ENCODE assay signal across 16 cellular contexts in the genomic region with DNA sequence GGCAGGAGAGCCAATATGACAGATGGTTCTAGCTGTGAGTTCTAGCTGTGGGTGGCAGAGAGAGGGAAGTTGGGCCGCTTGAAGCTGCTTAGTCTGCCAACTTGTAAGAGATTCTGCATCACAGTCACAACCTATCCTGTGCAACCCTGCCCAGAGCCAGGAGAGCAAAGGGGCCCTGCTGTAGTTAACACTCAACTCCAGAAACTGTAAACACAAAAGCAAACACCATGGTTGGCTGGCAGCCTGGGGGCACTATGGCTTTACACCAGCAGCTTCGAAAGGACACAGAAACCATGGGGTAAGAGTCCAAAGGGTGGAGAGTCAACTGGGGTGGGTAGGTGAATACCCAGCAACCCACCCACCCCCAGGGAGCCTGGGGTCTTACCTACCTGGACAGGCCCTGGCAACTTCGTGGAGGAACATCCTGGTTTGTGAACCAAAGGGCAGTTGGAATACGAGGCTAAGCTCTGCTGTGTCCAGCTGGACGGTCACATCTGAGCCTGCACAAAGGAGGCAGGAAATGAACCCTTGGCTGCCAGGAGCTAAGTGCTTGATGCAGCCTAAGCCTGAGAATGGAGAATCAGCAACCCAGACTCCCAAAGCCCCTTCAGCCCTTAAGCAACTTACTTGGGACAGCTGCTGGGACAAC. TPM values are rescaled to one million over a fixed set of nuclear protein-coding genes. Genes with fewer than 3 reads are reported as not detected.
DNase-seq lines count a peak whose midpoint lies in the region; ATAC-seq and TF ChIP-seq lines count a peak whose summit lies in the region.
"Had no signal": no experiment of that assay in that cellular context is flagged by ENCODE, and none has a peak within 500 bp of the region (broad histone marks: within the 10 kb centered on the region; RNA-seq: fewer than 3 reads in every experiment).

No MANE protein-coding gene starts in this region.

- H3K4me1 ChIP-seq in DOHH2 (ENCODE audit: control insufficient read depth, low read length) (peaks cover 13% of the 10 kb centered on the region), osteoblast (ENCODE audit: insufficient read depth, low read length) (peaks cover 15% of the 10 kb centered on the region)

- H3K9me2 ChIP-seq in DOHH2 (replicated peaks; ENCODE audit: control insufficient read depth, low read length), result no peaks in the 10 kb centered on the region

- H4K20me1 ChIP-seq in DOHH2 (ENCODE audit: control insufficient read depth, insufficient read depth, low read depth, low read length) (no peaks in the 10 kb centered on the region), osteoblast (ENCODE audit: insufficient read depth, low read length) (no peaks in the 10 kb centered on the region)

- H3K27me3 ChIP-seq in DOHH2 (ENCODE audit: control insufficient read depth, low read length) (no peaks in the 10 kb centered on the region), osteoblast (ENCODE audit: insufficient read depth, low read length) (no peaks in the 10 kb centered on the region)
- H3K27me3 ChIP-seq: ascending aorta, gastroesophageal sphincter, sigmoid colon had no signal

- H3K4me3 Mint-ChIP-seq in WTC11, result no peak overlapping the region
- H3K4me3 Mint-ChIP-seq: activated T-helper 17 cell treated with anti-CD3 and anti-CD28 coated beads, Interleukin-2, amount 50 U/mL, for 72 hours; CD4-positive, alpha-beta T cell; effector memory CD8-positive, alpha-beta T cell; naive B cell had no signal

- 0 out of 2 replicates have a peak, but pooled peaks cover 2% of the 10 kb centered on the region for H3K36me3 Mint-ChIP-seq in WTC11

- H2AFZ ChIP-seq in osteoblast (ENCODE audit: low read length), result no peak overlapping the region

- no peaks in the 10 kb centered on the region for H3F3A ChIP-seq in DOHH2 (ENCODE audit: control insufficient read depth, insufficient read depth)

- TF ChIP-seq CTCF in DOHH2 (IDR thresholded peaks at IDR 0.05; ENCODE audit: low read depth, low read length, poor library complexity, severe bottlenecking) (no peak), WTC11 (IDR thresholded peaks at IDR 0.05) (no peak), osteoblast (IDR thresholded peaks at IDR 0.05; ENCODE audit: extremely low read depth, low read depth, low read length) (no peak)

- H3K9me3 Mint-ChIP-seq in WTC11, result no peaks in the 10 kb centered on the region
- H3K9me3 Mint-ChIP-seq: activated T-helper 17 cell treated with anti-CD3 and anti-CD28 coated beads, Interleukin-2, amount 50 U/mL, for 72 hours; CD4-positive, alpha-beta T cell; effector memory CD8-positive, alpha-beta T cell; naive B cell had no signal

- H3K36me3 ChIP-seq in DOHH2 (ENCODE audit: control insufficient read depth, low read length) (peaks cover 7% of the 10 kb centered on the region), osteoblast (ENCODE audit: insufficient read depth, low read length) (peaks cover 32% of the 10 kb centered on the region)

- H3K9me3 ChIP-seq in DOHH2 (ENCODE audit: control insufficient read depth, insufficient read depth, low read length) (no peaks in the 10 kb centered on the region), osteoblast (ENCODE audit: low read depth, low read length) (no peaks in the 10 kb centered on the region)
- H3K9me3 ChIP-seq: ascending aorta, gastroesophageal sphincter, sigmoid colon had no signal

- H3K4me2 ChIP-seq in DOHH2 (ENCODE audit: low read length) (peak overlapping the region; percentile 26), osteoblast (ENCODE audit: insufficient read depth, low read length) (no peak overlapping the region)

- POLR2A ChIA-PET in WTC11 (lab: Charles Lee), result no interaction called here

- ATAC-seq in WTC11 (no peak), HG03432 (IDR thresholded peaks at IDR 0.05; ENCODE audit: unreplicated experiment) (no peak), HG02885 (IDR thresholded peaks at IDR 0.05; ENCODE audit: poor library complexity, unreplicated experiment) (no peak), HG03342 (IDR thresholded peaks at IDR 0.05; ENCODE audit: unreplicated experiment) (no peak)
- ATAC-seq: activated T-helper 17 cell treated with anti-CD3 and anti-CD28 coated beads, Interleukin-2, amount 50 U/mL, for 72 hours; effector memory CD8-positive, alpha-beta T cell; gastroesophageal sphincter had no signal

- H3K27ac ChIP-seq in DOHH2 (ENCODE audit: low read depth, low read length), result no peak overlapping the region
- H3K27ac ChIP-seq in osteoblast (ENCODE audit: low read depth, low read length), result no peak overlapping the region
- H3K27ac ChIP-seq: ascending aorta, gastroesophageal sphincter, sigmoid colon had no signal

- H3K4me3 ChIP-seq in DOHH2 (ENCODE audit: low read length) (no peak overlapping the region), osteoblast (ENCODE audit: insufficient read depth, low read length) (no peak overlapping the region)
- H3K4me3 ChIP-seq: ascending aorta, gastroesophageal sphincter, sigmoid colon had no signal

- H3K27me3 Mint-ChIP-seq in WTC11 (ENCODE audit: low read depth), result no peaks in the 10 kb centered on the region
- H3K27me3 Mint-ChIP-seq: activated T-helper 17 cell treated with anti-CD3 and anti-CD28 coated beads, Interleukin-2, amount 50 U/mL, for 72 hours; CD4-positive, alpha-beta T cell; effector memory CD8-positive, alpha-beta T cell; naive B cell had no signal

- H3K4me1 Mint-ChIP-seq in WTC11, result no peaks in the 10 kb centered on the region
- H3K4me1 Mint-ChIP-seq: activated T-helper 17 cell treated with anti-CD3 and anti-CD28 coated beads, Interleukin-2, amount 50 U/mL, for 72 hours had no signal

- H3K27ac Mint-ChIP-seq in WTC11, result peak overlapping the region; percentile 49; the same call in 1 of the 2 replicates
- H3K27ac Mint-ChIP-seq: activated T-helper 17 cell treated with anti-CD3 and anti-CD28 coated beads, Interleukin-2, amount 50 U/mL, for 72 hours; CD4-positive, alpha-beta T cell; effector memory CD8-positive, alpha-beta T cell; naive B cell had no signal

- CTCF ChIA-PET in WTC11 (lab: Charles Lee), result interaction anchor here (0.6 to 1.5 kb wide), 4 partner anchors 9 to 132 kb away, joined by 3 to 6 read pairs (median 3); a partner anchor contains a TSS

- no peaks in the 10 kb centered on the region for H3K79me2 ChIP-seq in DOHH2 (ENCODE audit: control insufficient read depth, low read length)
- H3K79me2 ChIP-seq in osteoblast (ENCODE audit: insufficient read depth, low read length), result peaks cover 7% of the 10 kb centered on the region

- DNase-seq in NCI-H2081 treated with DMSO at 0.1 percent for 48 hours (lab: John Stamatoyannopoulos, UW), result peak; percentile 78
- DNase-seq in WTC11 (ENCODE audit: low spot score), result no peak
- peak; percentile 68 for DNase-seq in osteoblast (ENCODE audit: insufficient read length, low spot score, missing footprints)
- no peak for DNase-seq in COLO829 (ENCODE audit: low spot score)
- DNase-seq: CD4-positive, alpha-beta T cell; effector memory CD8-positive, alpha-beta T cell; naive B cell; NCI-H1105 treated with DMSO at 0.1 percent for 48 hours; sigmoid colon had no signal

TF ChIP-seq in WTC11, 78 proteins besides CTCF, POLR2A, EP300 and RAD21 (continues in another document):
- TF ChIP-seq, protein P1, sequence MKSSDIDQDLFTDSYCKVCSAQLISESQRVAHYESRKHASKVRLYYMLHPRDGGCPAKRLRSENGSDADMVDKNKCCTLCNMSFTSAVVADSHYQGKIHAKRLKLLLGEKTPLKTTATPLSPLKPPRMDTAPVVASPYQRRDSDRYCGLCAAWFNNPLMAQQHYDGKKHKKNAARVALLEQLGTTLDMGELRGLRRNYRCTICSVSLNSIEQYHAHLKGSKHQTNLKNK (CRISPR knock-in tag; IDR thresholded peaks at IDR 0.05), result no peak
- TF ChIP-seq, protein P2, sequence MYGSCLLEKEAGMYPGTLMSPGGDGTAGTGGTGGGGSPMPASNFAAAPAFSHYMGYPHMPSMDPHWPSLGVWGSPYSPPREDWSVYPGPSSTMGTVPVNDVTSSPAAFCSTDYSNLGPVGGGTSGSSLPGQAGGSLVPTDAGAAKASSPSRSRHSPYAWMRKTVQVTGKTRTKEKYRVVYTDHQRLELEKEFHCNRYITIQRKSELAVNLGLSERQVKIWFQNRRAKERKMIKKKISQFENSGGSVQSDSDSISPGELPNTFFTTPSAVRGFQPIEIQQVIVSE (CRISPR knock-in tag; IDR thresholded peaks at IDR 0.05; ENCODE audit: borderline replicate concordance), result no peak
- TF ChIP-seq NR1H2 (CRISPR knock-in tag; IDR thresholded peaks at IDR 0.05), result no peak
- TF ChIP-seq, protein P3, sequence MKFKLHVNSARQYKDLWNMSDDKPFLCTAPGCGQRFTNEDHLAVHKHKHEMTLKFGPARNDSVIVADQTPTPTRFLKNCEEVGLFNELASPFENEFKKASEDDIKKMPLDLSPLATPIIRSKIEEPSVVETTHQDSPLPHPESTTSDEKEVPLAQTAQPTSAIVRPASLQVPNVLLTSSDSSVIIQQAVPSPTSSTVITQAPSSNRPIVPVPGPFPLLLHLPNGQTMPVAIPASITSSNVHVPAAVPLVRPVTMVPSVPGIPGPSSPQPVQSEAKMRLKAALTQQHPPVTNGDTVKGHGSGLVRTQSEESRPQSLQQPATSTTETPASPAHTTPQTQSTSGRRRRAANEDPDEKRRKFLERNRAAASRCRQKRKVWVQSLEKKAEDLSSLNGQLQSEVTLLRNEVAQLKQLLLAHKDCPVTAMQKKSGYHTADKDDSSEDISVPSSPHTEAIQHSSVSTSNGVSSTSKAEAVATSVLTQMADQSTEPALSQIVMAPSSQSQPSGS (CRISPR knock-in tag; IDR thresholded peaks at IDR 0.05; ENCODE audit: borderline replicate concordance, low read depth), result no peak
- TF ChIP-seq ESRRA (CRISPR knock-in tag; IDR thresholded peaks at IDR 0.05; ENCODE audit: borderline replicate concordance), result no peak
- no peak for TF ChIP-seq CBFB (CRISPR knock-in tag; IDR thresholded peaks at IDR 0.05; ENCODE audit: low read depth)
- TF ChIP-seq, protein P4, sequence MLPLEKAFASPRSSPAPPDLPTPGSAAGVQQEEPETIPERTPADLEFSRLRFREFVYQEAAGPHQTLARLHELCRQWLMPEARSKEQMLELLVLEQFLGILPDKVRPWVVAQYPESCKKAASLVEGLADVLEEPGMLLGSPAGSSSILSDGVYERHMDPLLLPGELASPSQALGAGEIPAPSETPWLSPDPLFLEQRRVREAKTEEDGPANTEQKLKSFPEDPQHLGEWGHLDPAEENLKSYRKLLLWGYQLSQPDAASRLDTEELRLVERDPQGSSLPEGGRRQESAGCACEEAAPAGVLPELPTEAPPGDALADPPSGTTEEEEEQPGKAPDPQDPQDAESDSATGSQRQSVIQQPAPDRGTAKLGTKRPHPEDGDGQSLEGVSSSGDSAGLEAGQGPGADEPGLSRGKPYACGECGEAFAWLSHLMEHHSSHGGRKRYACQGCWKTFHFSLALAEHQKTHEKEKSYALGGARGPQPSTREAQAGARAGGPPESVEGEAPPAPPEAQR (CRISPR knock-in tag; IDR thresholded peaks at IDR 0.05), result no peak
- no peak for TF ChIP-seq TCF7 (CRISPR knock-in tag; IDR thresholded peaks at IDR 0.05; ENCODE audit: low read depth)

RNA-seq across cellular contexts. Expression of a gene that starts 6.4 kb away (rescaled TPM):
- total RNA-seq in WTC11 (2021) (26.8 to 29.4 TPM (median 27.3 TPM) in 3 replicates), osteoblast (39.4 and 48.6 TPM in 2 replicates)

RNA-seq across cellular contexts. Expression of a gene that starts 49.4 kb away (rescaled TPM):
- 96.5 to 126 TPM (median 96.5 TPM) in 3 replicates for total RNA-seq in WTC11 (2021)
- 68.7 and 76.7 TPM in 2 replicates for total RNA-seq in osteoblast

Comparison
In these comparisons a context has a peak if more than half of its experiments do, and no peak if none do; other contexts are left out.
1. DNase-seq: peak in NCI-H2081 treated with DMSO at 0.1 percent for 48 hours (single experiment) and osteoblast (single experiment); none in WTC11 (single experiment) and COLO829 (single experiment).